8 cellular contexts compared by ENCODE assay signal in genomic region chr17:62064029-62064790, GRCh38. TPM values are rescaled to one million over a fixed set of nuclear protein-coding genes. Genes with fewer than 3 reads are reported as not detected.
DNase-seq lines count a peak whose midpoint lies in the region; ATAC-seq and TF ChIP-seq lines count a peak whose summit lies in the region.

No MANE protein-coding gene starts in this region.

- peaks cover 22% of the 10 kb centered on the region for H3K36me3 ChIP-seq in Karpas-422 (ENCODE audit: insufficient read depth, low read length)

- no peaks in the 10 kb centered on the region for H3K9me3 ChIP-seq in Karpas-422 (ENCODE audit: low read length)

- peaks cover 39% of the 10 kb centered on the region for H3K4me1 ChIP-seq in Karpas-422 (ENCODE audit: low read length)

- H3K4me3 ChIP-seq in Karpas-422 (ENCODE audit: low read length) (peak overlapping the region; percentile 79), astrocyte of the cerebellum (ENCODE audit: low read depth, low read length) (peak overlapping the region; percentile 93)

- H2AFZ ChIP-seq in Karpas-422 (ENCODE audit: low read length), result no peak overlapping the region

- in situ Hi-C loops in astrocyte of the cerebellum (cut with HindIII; ENCODE audit: low sequenced_read_pairs), result no loop called here

- no peak for ATAC-seq in GM21360 (IDR thresholded peaks at IDR 0.05; ENCODE audit: unreplicated experiment)

- H3K79me2 ChIP-seq in Karpas-422 (ENCODE audit: low read length), result peaks cover 63% of the 10 kb centered on the region

- no peaks in the 10 kb centered on the region for H3K27me3 ChIP-seq in Karpas-422 (ENCODE audit: low read length)

- peaks cover 33% of the 10 kb centered on the region for H4K20me1 ChIP-seq in Karpas-422 (ENCODE audit: insufficient read depth, low read depth, low read length)

- H3K4me2 ChIP-seq in Karpas-422 (ENCODE audit: low read depth, low read length, poor library complexity, severe bottlenecking), result peak overlapping the region; percentile 89

- no peaks in the 10 kb centered on the region for H3K9me2 ChIP-seq in Karpas-422 (replicated peaks; ENCODE audit: insufficient read depth, low read length)

- DNase-seq in EL, result peak; percentile 29
- peak; percentile 54 for DNase-seq in Karpas-422
- DNase-seq in astrocyte of the cerebellum (ENCODE audit: low read depth), result no peak
- DNase-seq in kidney tubule cell (ENCODE audit: low spot score), result peak; percentile 65
- DNase-seq in activated effector memory CD4-positive, alpha-beta T cell treated with Interleukin-2 at 50 U/mL for 16 hours, result no peak
- no peak for DNase-seq in NCI-H2081 (lab: John Stamatoyannopoulos, UW)

- peak overlapping the region; percentile 54 for H3K27ac ChIP-seq in Karpas-422 (ENCODE audit: low read length)
- peak overlapping the region; percentile 38 for H3K27ac ChIP-seq in temporal lobe (ENCODE audit: low read depth, low read length)

- peak overlapping the region; percentile 68 for H3K9ac ChIP-seq in Karpas-422 (ENCODE audit: low read length)

- no peak for TF ChIP-seq CTCF in astrocyte of the cerebellum (IDR thresholded peaks at IDR 0.05; ENCODE audit: low read depth, low read length, missing control alignments)

RNA-seq across cellular contexts. Expression of gene MED13, which starts 0.9 kb away (rescaled TPM):
- total RNA-seq in Karpas-422 (2014; rRNA removed; shearing (Covaris generic); ENCODE audit: low replicate concordance), result 40.9 and 90.3 TPM in 2 replicates
- total RNA-seq in temporal lobe, result 110 TPM

Comparison
In these comparisons a context has a peak if more than half of its experiments do, and no peak if none do; other contexts are left out.
1. DNase-seq: peak in EL (single experiment), Karpas-422 (single experiment) and kidney tubule cell (single experiment); none in astrocyte of the cerebellum (single experiment), activated effector memory CD4-positive, alpha-beta T cell treated with Interleukin-2 at 50 U/mL for 16 hours (single experiment) and NCI-H2081 (0 of 2).